In genomic region chr6:3660473-3660872, GRCh38 we compare ENCODE assay signal across 22 cellular contexts.
"Had no signal": no experiment of that assay in that cellular context is flagged by ENCODE, and none has a peak within 500 bp of the region (broad histone marks: within the 10 kb centered on the region; RNA-seq: fewer than 3 reads in every experiment).

No MANE protein-coding gene starts in this region.

- H3K4me3 ChIP-seq: SJSA1, SK-N-MC had no signal

- H3K27me3 ChIP-seq: SJSA1 had no signal

- DNase-seq: KBM-7, MV-4-11, NCI-H1048, NCI-H1105, NCI-H1417, NCI-H1436 treated with DMSO at 0.1 percent for 48 hours, NCI-H1694, NCI-H187 treated with DMSO at 0.1 percent for 48 hours, NCI-H2081, NCI-H2107, NCI-H2227 treated with DMSO at 0.1 percent for 48 hours, NCI-H524, NCI-H526 treated with DMSO at 0.1 percent for 48 hours, NCI-H774, Right ventricle myocardium superior, RPMI8226, SIG-M5 had no signal

- FAIRE-seq: HTR-8/SVneo, RCC 7860 had no signal

- H3K36me3 ChIP-seq: SJSA1 had no signal

- H3K9me3 ChIP-seq: SJSA1 had no signal

- H3K27ac ChIP-seq: HL-60, SJSA1, SK-N-MC had no signal
